In the genomic region with DNA sequence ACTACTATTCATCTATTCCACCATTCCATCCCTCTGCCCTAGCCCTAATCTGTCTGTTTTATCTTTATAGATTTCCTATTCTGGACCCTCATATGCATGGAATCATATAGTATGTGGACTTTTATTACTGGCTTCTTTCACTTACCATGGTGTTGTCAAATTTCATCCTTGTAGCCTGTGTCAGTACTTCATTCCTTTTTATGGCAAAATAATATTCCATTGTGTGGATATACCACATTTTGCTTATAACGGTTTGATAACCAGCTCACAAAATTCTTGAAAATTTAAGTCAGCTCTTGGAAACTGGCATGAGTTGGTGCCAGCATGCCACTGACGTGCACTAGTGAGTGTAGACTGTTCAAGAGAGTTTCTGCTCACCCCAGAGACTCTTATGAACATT, we compare ENCODE assay signal across 22 cellular contexts.
"Had no signal": no experiment of that assay in that cellular context is flagged by ENCODE, and none has a peak within 500 bp of the region (broad histone marks: within the 10 kb centered on the region; RNA-seq: fewer than 3 reads in every experiment).

No MANE protein-coding gene starts in this region.

- H3K4me1 ChIP-seq: colonic mucosa, esophagus muscularis mucosa, foreskin keratinocyte, gastroesophageal sphincter, prostate gland, right atrium auricular region, sigmoid colon had no signal

- ATAC-seq: foreskin keratinocyte; lower lobe of right lung; natural killer cell treated with Interleukin-12 subunit alpha and Interleukin-12 subunit beta and Interleukin-15 and Interleukin-18, amount 100 ng/mL, for 72 hours; stimulated activated memory B cell treated with anti-CD40 and anti-IgM and Interleukin-4, amounts not matched to agents 10 μg/mL and 1 μg/mL and 100 μg/mL, for 72 hours; stimulated activated naive CD8-positive, alpha-beta T cell treated with anti-CD3 and anti-CD28 coated beads, Interleukin-15, Interleukin-2, amounts not matched to agents 100 U/mL and 50 U/mL, for 24 hours had no signal

- H3K4me1 Mint-ChIP-seq: neural crest cell; stimulated activated memory B cell treated with anti-CD40 and anti-IgM and Interleukin-4, amounts not matched to agents 10 μg/mL and 1 μg/mL and 100 μg/mL, for 72 hours had no signal

- H3K4me3 ChIP-seq: colonic mucosa, esophagus muscularis mucosa, gastroesophageal sphincter, heart right ventricle, left ventricle myocardium inferior, lower lobe of right lung, prostate gland, right atrium auricular region, sigmoid colon, thoracic aorta, tibial nerve had no signal

- H3K27me3 Mint-ChIP-seq: central memory CD8-positive, alpha-beta T cell; dendritic cell treated with granulocyte-macrophage colony-stimulating factor and Interleukin-4, amounts not matched to agents 40 ng/mL and 50 ng/mL, for 4 days; natural killer cell treated with Interleukin-12 subunit alpha and Interleukin-12 subunit beta and Interleukin-15 and Interleukin-18, amount 100 ng/mL, for 72 hours; stimulated activated memory B cell treated with anti-CD40 and anti-IgM and Interleukin-4, amounts not matched to agents 10 μg/mL and 1 μg/mL and 100 μg/mL, for 72 hours had no signal

- H3K27ac ChIP-seq: colonic mucosa, esophagus muscularis mucosa, foreskin keratinocyte, gastroesophageal sphincter, heart right ventricle, left ventricle myocardium inferior, lower lobe of right lung, prostate gland, right atrium auricular region, sigmoid colon, thoracic aorta, tibial nerve had no signal

- H3K9me3 ChIP-seq: colonic mucosa, esophagus muscularis mucosa, gastroesophageal sphincter, left ventricle myocardium inferior, lower lobe of right lung, prostate gland, right atrium auricular region, sigmoid colon, thoracic aorta had no signal

- H3K27me3 ChIP-seq: colonic mucosa, esophagus muscularis mucosa, foreskin keratinocyte, gastroesophageal sphincter, heart right ventricle, right atrium auricular region, sigmoid colon, tibial nerve had no signal

- H3K36me3 ChIP-seq: colonic mucosa, prostate gland had no signal

- DNase-seq: colonic mucosa; effector CD8-positive, alpha-beta T cell; foreskin keratinocyte; heart right ventricle; hippocampal formation; left cardiac atrium; left ventricle myocardium inferior; lower lobe of right lung; sigmoid colon; stimulated activated CD4-positive, alpha-beta T cell treated with anti-CD3 and anti-CD28 coated beads, Interleukin-4, amount 100 ng/mL, for 4 hours; stimulated activated naive CD8-positive, alpha-beta T cell treated with anti-CD3 and anti-CD28 coated beads, Interleukin-15, Interleukin-2, amounts not matched to agents 100 U/mL and 50 U/mL, for 24 hours had no signal

- H3K4me3 Mint-ChIP-seq: central memory CD8-positive, alpha-beta T cell; dendritic cell treated with granulocyte-macrophage colony-stimulating factor and Interleukin-4, amounts not matched to agents 40 ng/mL and 50 ng/mL, for 4 days; natural killer cell treated with Interleukin-12 subunit alpha and Interleukin-12 subunit beta and Interleukin-15 and Interleukin-18, amount 100 ng/mL, for 72 hours; neural crest cell; stimulated activated memory B cell treated with anti-CD40 and anti-IgM and Interleukin-4, amounts not matched to agents 10 μg/mL and 1 μg/mL and 100 μg/mL, for 72 hours had no signal

- H3K27ac Mint-ChIP-seq: dendritic cell treated with granulocyte-macrophage colony-stimulating factor and Interleukin-4, amounts not matched to agents 40 ng/mL and 50 ng/mL, for 4 days; natural killer cell treated with Interleukin-12 subunit alpha and Interleukin-12 subunit beta and Interleukin-15 and Interleukin-18, amount 100 ng/mL, for 72 hours; stimulated activated memory B cell treated with anti-CD40 and anti-IgM and Interleukin-4, amounts not matched to agents 10 μg/mL and 1 μg/mL and 100 μg/mL, for 72 hours had no signal

- H3K9me3 Mint-ChIP-seq: central memory CD8-positive, alpha-beta T cell; dendritic cell treated with granulocyte-macrophage colony-stimulating factor and Interleukin-4, amounts not matched to agents 40 ng/mL and 50 ng/mL, for 4 days; natural killer cell treated with Interleukin-12 subunit alpha and Interleukin-12 subunit beta and Interleukin-15 and Interleukin-18, amount 100 ng/mL, for 72 hours; stimulated activated memory B cell treated with anti-CD40 and anti-IgM and Interleukin-4, amounts not matched to agents 10 μg/mL and 1 μg/mL and 100 μg/mL, for 72 hours had no signal
